Comparison of ENCODE assay signal across 20 cellular contexts in genomic region chr14:37252434-37252833, GRCh38. TPM values are rescaled to one million over a fixed set of nuclear protein-coding genes. Genes with fewer than 3 reads are reported as not detected.
DNase-seq lines count a peak whose midpoint lies in the region; ATAC-seq, FAIRE-seq and TF ChIP-seq lines count a peak whose summit lies in the region.
"Had no signal": no experiment of that assay in that cellular context is flagged by ENCODE, and none has a peak within 500 bp of the region (broad histone marks: within the 10 kb centered on the region; RNA-seq: fewer than 3 reads in every experiment).

No MANE protein-coding gene starts in this region.

- no peak for TF ChIP-seq RAD21 in A549 (conservative IDR thresholded peaks at IDR 0.05 in 1 of 2, IDR thresholded peaks at IDR 0.05 in 1 of 2)
- TF ChIP-seq RAD21 in liver (IDR thresholded peaks at IDR 0.05), result peak; percentile 13 to 43

- H3K4me3 ChIP-seq in A549 (no peak overlapping the region), endothelial cell of umbilical vein (replicated peaks in 1 of 3; ENCODE audit: insufficient read depth in 1 of 3, low read depth in 1 of 3, low read length in 3 of 3) (no peak overlapping the region), liver (ENCODE audit: low read depth in 1 of 3, low read length in 3 of 3) (no peak overlapping the region)
- H3K4me3 ChIP-seq in effector memory CD4-positive, alpha-beta T cell (ENCODE audit: insufficient read depth, low read depth, low read length, poor library complexity, severe bottlenecking), result no peak overlapping the region
- H3K4me3 ChIP-seq: BLaER1, GM23338 had no signal

- H3K4me3 Mint-ChIP-seq in natural killer cell, result no peak overlapping the region
- H3K4me3 Mint-ChIP-seq: CD14-positive monocyte; CD4-positive, alpha-beta memory T cell; GM23338; HFFc6 had no signal

- H3K27ac ChIP-seq in A549, result no peak overlapping the region
- no peak overlapping the region for H3K27ac ChIP-seq in endothelial cell of umbilical vein (ENCODE audit: insufficient read depth, low read depth, low read length)
- H3K27ac ChIP-seq in liver (ENCODE audit: low read depth in 1 of 2, low read length in 2 of 2), result no peak overlapping the region
- no peak overlapping the region for H3K27ac ChIP-seq in effector memory CD4-positive, alpha-beta T cell (ENCODE audit: insufficient read depth, low read length, poor library complexity, severe bottlenecking)
- H3K27ac ChIP-seq: BLaER1 had no signal

- intact Hi-C loops in endothelial cell of umbilical vein (cut with micrococcal nuclease) (no loop called here), natural killer cell (cut with micrococcal nuclease) (no loop called here)

- no peaks in the 10 kb centered on the region for H4K20me1 ChIP-seq in endothelial cell of umbilical vein (replicated peaks; ENCODE audit: control insufficient read depth, extremely low read depth, insufficient read depth, low read length)
- H4K20me1 ChIP-seq: BLaER1 had no signal

- TF ChIP-seq CTCF in A549 (IDR thresholded peaks at IDR 0.05) (no peak), endothelial cell of umbilical vein (IDR thresholded peaks at IDR 0.05; ENCODE audit: extremely low read depth in 1 of 2, insufficient read depth in 1 of 2, low read depth in 1 of 2, low read length in 2 of 2) (no peak), liver (IDR thresholded peaks at IDR 0.05; ENCODE audit: low read depth, low read length, missing input control) (no peak), natural killer cell (IDR thresholded peaks at IDR 0.05) (no peak)

- H2AFZ ChIP-seq in endothelial cell of umbilical vein (ENCODE audit: low read depth, low read length), result no peak overlapping the region
- H2AFZ ChIP-seq: GM23338 had no signal

- whole genome bisulfite sequencing in A549 (ENCODE audit: missing lambda C conversion rate), result 68% methylated on average over 1 of the region's 1 CpG
- 60% methylated on average over 1 of the region's 1 CpG for WGBS in liver

- dilution Hi-C loops in endothelial cell of umbilical vein (cut with MboI; ENCODE audit: extremely low pct_ligation_motif_present, low sequenced_read_pairs), result no loop called here

- no TSS peak for BruUV-seq in endothelial cell of umbilical vein (replicated peaks; lab: Mats Ljungman, UMichigan)

- no peaks in the 10 kb centered on the region for H3K27me3 Mint-ChIP-seq in natural killer cell (ENCODE audit: low read depth in 2 of 2)
- H3K27me3 Mint-ChIP-seq: CD4-positive, alpha-beta memory T cell had no signal

- H3K9me3 ChIP-seq in A549 (no peaks in the 10 kb centered on the region), endothelial cell of umbilical vein (replicated peaks; ENCODE audit: control insufficient read depth, insufficient read depth, low read length) (no peaks in the 10 kb centered on the region), liver (ENCODE audit: control insufficient read depth in 4 of 4, low read length in 3 of 4) (no peaks in the 10 kb centered on the region)
- no peaks in the 10 kb centered on the region for H3K9me3 ChIP-seq in effector memory CD4-positive, alpha-beta T cell (ENCODE audit: control insufficient read depth, low read length)
- H3K9me3 ChIP-seq: BLaER1 had no signal

- H3K9ac ChIP-seq in endothelial cell of umbilical vein (replicated peaks; ENCODE audit: extremely low read depth, insufficient read depth, low read length) (peak overlapping the region; percentile 31), liver (ENCODE audit: low read depth in 1 of 2, low read length in 2 of 2) (no peak overlapping the region)
- H3K9ac ChIP-seq: BLaER1 had no signal

- FAIRE-seq in A549 (lab: Jason Lieb, UNC) (no peak), endothelial cell of umbilical vein (lab: Jason Lieb, UNC) (peak; percentile 48)
- FAIRE-seq: GM12892, GM18507, H54 had no signal

- TF ChIP-seq POLR2A in A549 (IDR thresholded peaks at IDR 0.05; ENCODE audit: low read length) (no peak), endothelial cell of umbilical vein (IDR thresholded peaks at IDR 0.05; ENCODE audit: low read depth, low read length) (no peak), erythroblast (IDR thresholded peaks at IDR 0.05; ENCODE audit: low read length) (no peak)

- ATAC-seq in A549 (no peak), natural killer cell (no peak)
- ATAC-seq: GM23338, HCT116 had no signal

- H3K27ac Mint-ChIP-seq in natural killer cell, result no peak overlapping the region
- H3K27ac Mint-ChIP-seq: CD14-positive monocyte; CD4-positive, alpha-beta memory T cell; GM23338; HFFc6 had no signal

- H3K9me3 Mint-ChIP-seq in natural killer cell, result no peaks in the 10 kb centered on the region
- H3K9me3 Mint-ChIP-seq: CD14-positive monocyte; CD4-positive, alpha-beta memory T cell; GM23338; HFFc6 had no signal

- H3K4me2 ChIP-seq in A549, result peak overlapping the region; percentile 1; the same call in 1 of the 3 replicates
- peak overlapping the region; percentile 51 for H3K4me2 ChIP-seq in endothelial cell of umbilical vein (ENCODE audit: insufficient read depth, low read length)
- H3K4me2 ChIP-seq: BLaER1, GM23338 had no signal

- DNase-seq in A549 (ENCODE audit: low read depth in 1 of 2, low spot score in 1 of 2) (no peak), NCI-H1417 treated with DMSO at 0.1 percent for 48 hours (lab: John Stamatoyannopoulos, UW) (peak; percentile 43), endothelial cell of umbilical vein (ENCODE audit: low read depth, low spot score) (peak; percentile 10), HCEC 1CT (no peak), erythroblast (lab: John Stamatoyannopoulos, UW) (no peak), natural killer cell (no peak)
- DNase-seq in effector memory CD4-positive, alpha-beta T cell, result no peak
- DNase-seq: CD4-positive, alpha-beta memory T cell; DMS153; DMS79; GDM1; HFFc6 had no signal

- H3K79me2 ChIP-seq in endothelial cell of umbilical vein (ENCODE audit: control insufficient read depth, insufficient read depth, low read length), result peaks cover 2% of the 10 kb centered on the region

- POLR2A ChIA-PET in A549 (lab: Yijun Ruan, JAX) (no interaction called here), endothelial cell of umbilical vein (lab: Charles Lee) (no interaction called here)

- H3K4me1 Mint-ChIP-seq in natural killer cell, result no peaks in the 10 kb centered on the region
- H3K4me1 Mint-ChIP-seq: CD14-positive monocyte; CD4-positive, alpha-beta memory T cell had no signal

- H3K9me1 ChIP-seq in endothelial cell of umbilical vein (replicated peaks; ENCODE audit: control insufficient read depth, extremely low read depth, insufficient read depth, low read length), result no peaks in the 10 kb centered on the region

- no peaks in the 10 kb centered on the region for H3K36me3 Mint-ChIP-seq in natural killer cell
- H3K36me3 Mint-ChIP-seq: CD14-positive monocyte; CD4-positive, alpha-beta memory T cell had no signal

- no peak for TF ChIP-seq EP300 in A549 (IDR thresholded peaks at IDR 0.05)

- H3K27me3 ChIP-seq in endothelial cell of umbilical vein (ENCODE audit: control insufficient read depth in 2 of 2, insufficient read depth in 2 of 2, low read length in 2 of 2) (no peaks in the 10 kb centered on the region), liver (ENCODE audit: control insufficient read depth in 4 of 4, insufficient read depth in 4 of 4, low read length in 3 of 4) (no peaks in the 10 kb centered on the region)
- no peaks in the 10 kb centered on the region for H3K27me3 ChIP-seq in effector memory CD4-positive, alpha-beta T cell (replicated peaks; ENCODE audit: control insufficient read depth, insufficient read depth, low read length, poor library complexity, severe bottlenecking)
- H3K27me3 ChIP-seq: BLaER1 had no signal

- peaks cover 19% of the 10 kb centered on the region; the same call in 2 of the 3 replicates for H3K4me1 ChIP-seq in A549
- H3K4me1 ChIP-seq in endothelial cell of umbilical vein (ENCODE audit: control insufficient read depth, extremely low read depth, insufficient read depth, low read length), result peaks cover 22% of the 10 kb centered on the region
- H3K4me1 ChIP-seq in liver (ENCODE audit: control insufficient read depth in 4 of 4, insufficient read depth in 4 of 4, low read length in 3 of 4), result peaks cover 2 to 21% (median 16%) of the 10 kb centered on the region in 4 donors
- no peaks in the 10 kb centered on the region for H3K4me1 ChIP-seq in effector memory CD4-positive, alpha-beta T cell (ENCODE audit: control insufficient read depth, insufficient read depth, low read length, poor library complexity, severe bottlenecking)
- H3K4me1 ChIP-seq: BLaER1 had no signal

- CTCF ChIA-PET in A549 (lab: Yijun Ruan, JAX), result interaction anchor here (1.5 to 1.9 kb wide), 3 partner anchors 339 to 343 kb away, joined by 3 to 12 read pairs (median 8); partner anchors contain the start of genes FOXA1 and TTC6
- CTCF ChIA-PET in endothelial cell of umbilical vein (lab: Charles Lee), result interaction anchor here (0.8 to 2.4 kb wide), 10 partner anchors 9 to 622 kb away, joined by 3 to 11 read pairs (median 5); no protein-coding TSS in a partner anchor

- H3K36me3 ChIP-seq in endothelial cell of umbilical vein (ENCODE audit: control insufficient read depth in 2 of 2, extremely low read depth in 1 of 2, insufficient read depth in 2 of 2, low read length in 2 of 2) (peaks cover 0 to 2% of the 10 kb centered on the region in 2 experiments), liver (ENCODE audit: control insufficient read depth in 4 of 4, insufficient read depth in 3 of 4, low read depth in 1 of 4, low read length in 3 of 4) (no peaks in the 10 kb centered on the region)
- no peaks in the 10 kb centered on the region for H3K36me3 ChIP-seq in effector memory CD4-positive, alpha-beta T cell (ENCODE audit: control insufficient read depth, insufficient read depth, low read length)
- H3K36me3 ChIP-seq: BLaER1 had no signal

TF ChIP-seq in A549, 52 proteins besides CTCF, POLR2A, EP300 and RAD21 (continues in another document):
- TF ChIP-seq SMC3 (IDR thresholded peaks at IDR 0.05), result no peak

TF ChIP-seq in endothelial cell of umbilical vein, 7 proteins besides CTCF, POLR2A, EP300 and RAD21 (continues in another document):
- no peak for TF ChIP-seq MYC (IDR thresholded peaks at IDR 0.05; ENCODE audit: low read depth, low read length)

RNA-seq across cellular contexts. Expression of gene MIPOL1, which starts 54.7 kb away (rescaled TPM):
- polyA plus RNA-seq in A549 (2011; rRNA removed), result 8.6 and 13.4 TPM in 2 replicates
- polyA plus RNA-seq in A549 (2012; cell fraction: cytosol; rRNA removed), result 1.0 and 1.4 TPM in 2 replicates
- 0.83 and 1.4 TPM in 2 replicates for polyA plus RNA-seq in A549 (2012; cell fraction: nucleus; rRNA removed)
- polyA plus RNA-seq in A549 (2017; fragmentation: RNase III; extraction: RNeasy Plus Mini Kit Qiagen cat#74134 plus additional on column Dnase treatment), result 4.0 to 5.2 TPM (median 4.8 TPM) in 3 replicates
- polyA minus RNA-seq in A549 (2011; rRNA and poly(A)+ RNA removed), result 7.1 and 9.6 TPM in 2 replicates
- 31.3 and 33.5 TPM in 2 replicates for total RNA-seq in endothelial cell of umbilical vein
- polyA plus RNA-seq in endothelial cell of umbilical vein, result 2.0 and 3.4 TPM in 2 replicates
- polyA plus RNA-seq in endothelial cell of umbilical vein (2011; cell fraction: cytosol; rRNA removed), result 6.5 and 6.9 TPM in 2 replicates
- 26.1 and 34.7 TPM in 2 replicates for polyA plus RNA-seq in endothelial cell of umbilical vein (2011; cell fraction: nucleus; rRNA removed)
- 19.9 and 25.8 TPM in 2 replicates for polyA plus RNA-seq in endothelial cell of umbilical vein (2012)
- polyA minus RNA-seq in endothelial cell of umbilical vein, result 37.9 and 38.1 TPM in 2 replicates
- polyA minus RNA-seq in endothelial cell of umbilical vein (2011; cell fraction: cytosol; rRNA and poly(A)+ RNA removed), result 8.4 TPM
- polyA minus RNA-seq in endothelial cell of umbilical vein (2011; cell fraction: nucleus; rRNA and poly(A)+ RNA removed), result 192 and 233 TPM in 2 replicates
- total RNA-seq in liver, result 1 to 10 TPM; 2.1 to 6.6 TPM
- 1 to 10 TPM in 1 of 2 donors, under 1 TPM in 1; 0.51 to 1.7 TPM for polyA plus RNA-seq in liver
- not detected for total RNA-seq in natural killer cell
- polyA plus RNA-seq: CD14-positive monocyte had no signal

Comparison
In these comparisons a context has a peak if more than half of its experiments do, and no peak if none do; other contexts are left out.
1. DNase-seq: peak in NCI-H1417 treated with DMSO at 0.1 percent for 48 hours (single experiment) and endothelial cell of umbilical vein (single experiment); none in A549 (0 of 2), HCEC 1CT (single experiment), erythroblast (0 of 2), natural killer cell (single experiment) and effector memory CD4-positive, alpha-beta T cell (0 of 3).